Comparison of ENCODE assay signal across 1 cellular context in genomic region chr3:189981668-189982067, GRCh38.
TF ChIP-seq lines count a peak whose summit lies in the region.

No MANE protein-coding gene starts in this region.

TF ChIP-seq in liver, 16 proteins besides CTCF, POLR2A, EP300 and RAD21 (continued from another document):
- TF ChIP-seq NR2F2 (IDR thresholded peaks at IDR 0.05) (peak; percentile 85), MAX (IDR thresholded peaks at IDR 0.05) (peak; percentile 76), HNF4G (IDR thresholded peaks at IDR 0.05) (peak; percentile 41), RXRA (IDR thresholded peaks at IDR 0.05) (peak; percentile 87 to 97), GABPA (IDR thresholded peaks at IDR 0.05 in 1 of 2, conservative IDR thresholded peaks at IDR 0.05 in 1 of 2) (peak in 1 of 2 donors; percentile 66), SP1 (IDR thresholded peaks at IDR 0.05) (peak; percentile 84), JUND (IDR thresholded peaks at IDR 0.05) (peak in 1 of 2 donors; percentile 90), HNF4A (conservative IDR thresholded peaks at IDR 0.05) (peak; percentile 72 to 87), FOXA2 (IDR thresholded peaks at IDR 0.05) (peak; percentile 81), FOXA1 (IDR thresholded peaks at IDR 0.05) (peak; percentile 70), ATF3 (IDR thresholded peaks at IDR 0.05) (peak; percentile 49), EGR1 (IDR thresholded peaks at IDR 0.05; ENCODE audit: low read depth in 2 of 2) (peak in 1 of 2 donors; percentile 81)
- TF ChIP-seq, protein P1, sequence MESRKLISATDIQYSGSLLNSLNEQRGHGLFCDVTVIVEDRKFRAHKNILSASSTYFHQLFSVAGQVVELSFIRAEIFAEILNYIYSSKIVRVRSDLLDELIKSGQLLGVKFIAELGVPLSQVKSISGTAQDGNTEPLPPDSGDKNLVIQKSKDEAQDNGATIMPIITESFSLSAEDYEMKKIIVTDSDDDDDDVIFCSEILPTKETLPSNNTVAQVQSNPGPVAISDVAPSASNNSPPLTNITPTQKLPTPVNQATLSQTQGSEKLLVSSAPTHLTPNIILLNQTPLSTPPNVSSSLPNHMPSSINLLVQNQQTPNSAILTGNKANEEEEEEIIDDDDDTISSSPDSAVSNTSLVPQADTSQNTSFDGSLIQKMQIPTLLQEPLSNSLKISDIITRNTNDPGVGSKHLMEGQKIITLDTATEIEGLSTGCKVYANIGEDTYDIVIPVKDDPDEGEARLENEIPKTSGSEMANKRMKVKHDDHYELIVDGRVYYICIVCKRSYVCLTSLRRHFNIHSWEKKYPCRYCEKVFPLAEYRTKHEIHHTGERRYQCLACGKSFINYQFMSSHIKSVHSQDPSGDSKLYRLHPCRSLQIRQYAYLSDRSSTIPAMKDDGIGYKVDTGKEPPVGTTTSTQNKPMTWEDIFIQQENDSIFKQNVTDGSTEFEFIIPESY (IDR thresholded peaks at IDR 0.05): peak; percentile 74
